ENCODE assay signal across 22 cellular contexts in genomic region chr5:147290261-147290660, GRCh38. TPM values are rescaled to one million over a fixed set of nuclear protein-coding genes. Genes with fewer than 3 reads are reported as not detected.
DNase-seq lines count a peak whose midpoint lies in the region; ATAC-seq and TF ChIP-seq lines count a peak whose summit lies in the region.
"Had no signal": no experiment of that assay in that cellular context is flagged by ENCODE, and none has a peak within 500 bp of the region (broad histone marks: within the 10 kb centered on the region; RNA-seq: fewer than 3 reads in every experiment).

No MANE protein-coding gene starts in this region.

- H3K9ac ChIP-seq in neural progenitor cell = no peak overlapping the region

- H3K27ac Mint-ChIP-seq in neural progenitor cell = peak overlapping the region; percentile 0
- H3K27ac Mint-ChIP-seq: activated CD4-positive, alpha-beta T cell treated with anti-CD3 and anti-CD28 coated beads, Interleukin-2, amount 10 ng/mL, durations not matched to agents 7 days and 5 days had no signal

- H3K4me3 Mint-ChIP-seq in neural progenitor cell = no peak overlapping the region
- H3K4me3 Mint-ChIP-seq: activated CD4-positive, alpha-beta T cell treated with anti-CD3 and anti-CD28 coated beads, Interleukin-2, amount 10 ng/mL, durations not matched to agents 7 days and 5 days had no signal

- H3K4me1 Mint-ChIP-seq in neural progenitor cell = peaks cover 2% of the 10 kb centered on the region
- H3K4me1 Mint-ChIP-seq: activated CD4-positive, alpha-beta T cell treated with anti-CD3 and anti-CD28 coated beads, Interleukin-2, amount 10 ng/mL, durations not matched to agents 7 days and 5 days had no signal

- peaks cover 30% of the 10 kb centered on the region for H3F3A ChIP-seq in neural progenitor cell (ENCODE audit: low read depth)

- H3K9me3 Mint-ChIP-seq in neural progenitor cell = peaks cover 9% of the 10 kb centered on the region

- H3K36me3 ChIP-seq in H7 (replicated peaks; ENCODE audit: control insufficient read depth, insufficient read depth, low read length) = no peaks in the 10 kb centered on the region
- H3K36me3 ChIP-seq in neural progenitor cell = peaks cover 1% of the 10 kb centered on the region
- H3K36me3 ChIP-seq: cardiac muscle cell, gastroesophageal sphincter, vagina had no signal

- H3K36me3 Mint-ChIP-seq in neural progenitor cell = no peaks in the 10 kb centered on the region

- DNase-seq in H7 = peak; percentile 8
- peak; percentile 94 for DNase-seq in NCI-H2029 (lab: John Stamatoyannopoulos, UW)
- peak; percentile 69 for DNase-seq in neural progenitor cell (ENCODE audit: low spot score)
- DNase-seq in central memory CD4-positive, alpha-beta T cell = no peak
- no peak for DNase-seq in stimulated activated CD4-positive, alpha-beta T cell treated with anti-CD3 and anti-CD28 coated beads, Interleukin-2, amount 100 ng/mL, for 24 hours
- DNase-seq: activated CD4-positive, alpha-beta T cell treated with anti-CD3 and anti-CD28 coated beads, Interleukin-2, amount 10 ng/mL, durations not matched to agents 7 days and 5 days; activated gamma-delta T cell treated with Interleukin-2 at 50 U/mL for 16 hours; AML-193; Caco-2; erythroblast; GDM1; Kasumi-1; NCI-H1694; RPMI8226; stimulated activated CD4-positive, alpha-beta T cell treated with anti-CD3 and anti-CD28 coated beads, Interleukin-4, amount 100 ng/mL, for 1 hour; SW 1271 had no signal

- H3K27me3 Mint-ChIP-seq in neural progenitor cell (ENCODE audit: insufficient read depth, low read depth) = no peaks in the 10 kb centered on the region
- H3K27me3 Mint-ChIP-seq: activated CD4-positive, alpha-beta T cell treated with anti-CD3 and anti-CD28 coated beads, Interleukin-2, amount 10 ng/mL, durations not matched to agents 7 days and 5 days had no signal

- H3K4me2 ChIP-seq in neural progenitor cell = peak overlapping the region; percentile 48

- H3K27me3 ChIP-seq in H7 (ENCODE audit: control insufficient read depth, insufficient read depth, low read length) (no peaks in the 10 kb centered on the region), neural progenitor cell (no peaks in the 10 kb centered on the region)
- H3K27me3 ChIP-seq: cardiac muscle cell, gastroesophageal sphincter, vagina had no signal

- peaks cover 40% of the 10 kb centered on the region for H3K4me1 ChIP-seq in neural progenitor cell
- H3K4me1 ChIP-seq: Caco-2, gastroesophageal sphincter, vagina had no signal

- ATAC-seq in GM18498 (IDR thresholded peaks at IDR 0.05; ENCODE audit: unreplicated experiment) = no peak
- ATAC-seq: gastroesophageal sphincter had no signal

- H2AFZ ChIP-seq in neural progenitor cell (replicated peaks) = no peak overlapping the region

- no peaks in the 10 kb centered on the region for H4K20me1 ChIP-seq in neural progenitor cell (ENCODE audit: low read depth)

- TF ChIP-seq CTCF in VCaP (conservative IDR thresholded peaks at IDR 0.05) (no peak), neural progenitor cell (IDR thresholded peaks at IDR 0.05) (no peak)

- peak overlapping the region; percentile 65 for H3K27ac ChIP-seq in VCaP
- peak overlapping the region; percentile 81 for H3K27ac ChIP-seq in neural progenitor cell
- H3K27ac ChIP-seq: cardiac muscle cell, gastroesophageal sphincter, vagina had no signal

- H3K9me3 ChIP-seq in neural progenitor cell (ENCODE audit: low read depth) = peaks cover 27% of the 10 kb centered on the region
- H3K9me3 ChIP-seq: Caco-2, gastroesophageal sphincter, vagina had no signal

- no peaks in the 10 kb centered on the region for H3K79me2 ChIP-seq in neural progenitor cell (ENCODE audit: low read depth)

- H3K4me3 ChIP-seq in H7 (ENCODE audit: insufficient read depth, low read depth, low read length) (no peak overlapping the region), neural progenitor cell (no peak overlapping the region)
- H3K4me3 ChIP-seq: cardiac muscle cell, gastroesophageal sphincter, vagina had no signal

RNA-seq across cellular contexts. Expression of gene STK32A, which starts 55.4 kb away (rescaled TPM):
- total RNA-seq in H7 (2014; rRNA removed; shearing (Covaris generic)) = 0.35 and 0.78 TPM in 2 replicates
- 13.0 and 16.7 TPM in 2 replicates for total RNA-seq in neural progenitor cell (ENCODE audit: low replicate concordance)
- total RNA-seq: activated CD4-positive, alpha-beta T cell treated with anti-CD3 and anti-CD28 coated beads, Interleukin-2, amount 10 ng/mL, durations not matched to agents 7 days and 5 days; osteocyte had no signal

Comparison
In these comparisons a context has a peak if more than half of its experiments do, and no peak if none do; other contexts are left out.
1. DNase-seq: peak in H7 (single experiment), NCI-H2029 (single experiment) and neural progenitor cell (single experiment); none in central memory CD4-positive, alpha-beta T cell (single experiment) and stimulated activated CD4-positive, alpha-beta T cell treated with anti-CD3 and anti-CD28 coated beads, Interleukin-2, amount 100 ng/mL, for 24 hours (0 of 2).